In the genomic region with DNA sequence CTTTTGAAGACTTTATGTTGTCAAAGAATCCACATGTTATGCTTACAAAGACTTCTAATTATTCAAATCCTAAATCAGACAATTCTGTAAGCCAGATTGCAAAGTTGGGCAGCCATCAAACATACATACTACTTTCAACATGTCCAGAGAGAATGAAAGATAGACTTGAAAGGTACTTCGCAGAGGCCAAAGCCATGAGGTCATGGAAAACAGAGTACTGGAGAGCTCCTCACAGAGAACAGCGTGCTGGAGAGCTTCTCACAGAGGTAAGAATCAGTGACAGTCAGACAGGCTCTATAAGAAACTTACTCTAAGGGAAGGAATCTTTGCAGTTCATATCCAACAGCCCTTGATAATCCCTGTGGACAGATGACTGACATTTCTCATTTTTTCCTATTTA, we compare ENCODE assay signal across 12 cellular contexts.
DNase-seq lines count a peak whose midpoint lies in the region; ATAC-seq and TF ChIP-seq lines count a peak whose summit lies in the region.
"Had no signal": no experiment of that assay in that cellular context is flagged by ENCODE, and none has a peak within 500 bp of the region (broad histone marks: within the 10 kb centered on the region; RNA-seq: fewer than 3 reads in every experiment).

No MANE protein-coding gene starts in this region.

- no peak overlapping the region for H3K27ac ChIP-seq in mesenchymal stem cell (ENCODE audit: low read length, poor library complexity, severe bottlenecking)
- H3K27ac ChIP-seq: BLaER1 treated with 17β-estradiol and CSF1 and Interleukin-3, amounts not matched to agents 10 nM and 100 nM had no signal

- no peak overlapping the region for H4K91ac ChIP-seq in mesenchymal stem cell (ENCODE audit: low read length)

- no peaks in the 10 kb centered on the region for H3K4me1 Mint-ChIP-seq in activated CD4-positive, alpha-beta memory T cell treated with anti-CD3 and anti-CD28 coated beads, Interleukin-2, amount 10 ng/mL, durations not matched to agents 7 days and 5 days
- H3K4me1 Mint-ChIP-seq: CD4-positive, CD25-positive, alpha-beta regulatory T cell had no signal

- DNase-seq in left ventricle myocardium superior = no peak
- DNase-seq in Right ventricle myocardium superior = no peak
- DNase-seq in choroid plexus epithelial cell (ENCODE audit: low read depth) = peak; percentile 52
- DNase-seq in mesenchymal stem cell = peak; percentile 44
- no peak for DNase-seq in epidermal melanocyte (ENCODE audit: insufficient read length, low spot score)
- DNase-seq in activated CD4-positive, alpha-beta memory T cell treated with anti-CD3 and anti-CD28 coated beads, Interleukin-2, amount 10 ng/mL, durations not matched to agents 7 days and 5 days = no peak
- DNase-seq: ACHN; CD4-positive, CD25-positive, alpha-beta regulatory T cell; DMS53; GF-D8 had no signal

- H2BK5ac ChIP-seq in mesenchymal stem cell (ENCODE audit: low read depth, low read length, poor library complexity, severe bottlenecking) = no peak overlapping the region

- H3K4me3 ChIP-seq in choroid plexus epithelial cell (ENCODE audit: low read depth, low read length) (no peak overlapping the region), mesenchymal stem cell (ENCODE audit: insufficient read depth in 1 of 2, low read depth in 1 of 2, low read length in 2 of 2) (no peak overlapping the region)
- H3K4me3 ChIP-seq: BLaER1 treated with 17β-estradiol and CSF1 and Interleukin-3, amounts not matched to agents 10 nM and 100 nM had no signal

- CTCF ChIA-PET in activated CD4-positive, alpha-beta memory T cell treated with anti-CD3 and anti-CD28 coated beads, Interleukin-2, amount 10 ng/mL, durations not matched to agents 7 days and 5 days (lab: Charles Lee) = no interaction called here

- no peak overlapping the region for H3K27ac Mint-ChIP-seq in activated CD4-positive, alpha-beta memory T cell treated with anti-CD3 and anti-CD28 coated beads, Interleukin-2, amount 10 ng/mL, durations not matched to agents 7 days and 5 days
- H3K27ac Mint-ChIP-seq: CD4-positive, CD25-positive, alpha-beta regulatory T cell had no signal

- H2AFZ ChIP-seq in mesenchymal stem cell (ENCODE audit: low read depth, low read length) = no peak overlapping the region

- no peak overlapping the region for H2BK15ac ChIP-seq in mesenchymal stem cell (ENCODE audit: low read depth, poor library complexity, severe bottlenecking)

- H3K9me3 ChIP-seq in mesenchymal stem cell (ENCODE audit: control insufficient read depth, low read length) = no peaks in the 10 kb centered on the region

- no peaks in the 10 kb centered on the region for H3K36me3 Mint-ChIP-seq in activated CD4-positive, alpha-beta memory T cell treated with anti-CD3 and anti-CD28 coated beads, Interleukin-2, amount 10 ng/mL, durations not matched to agents 7 days and 5 days (ENCODE audit: low read depth)
- H3K36me3 Mint-ChIP-seq: CD4-positive, CD25-positive, alpha-beta regulatory T cell had no signal

- no peak overlapping the region for H3K4ac ChIP-seq in mesenchymal stem cell (ENCODE audit: low read depth in 1 of 2, low read length in 2 of 2)

- no peaks in the 10 kb centered on the region for H3K79me1 ChIP-seq in mesenchymal stem cell (replicated peaks; ENCODE audit: low read length, poor library complexity, severe bottlenecking)

- 57% methylated on average over 2 of the region's 2 CpGs for WGBS in mesenchymal stem cell

- H2AK5ac ChIP-seq in mesenchymal stem cell (ENCODE audit: low read length, severe bottlenecking) = no peak overlapping the region

- H3K9me3 Mint-ChIP-seq in activated CD4-positive, alpha-beta memory T cell treated with anti-CD3 and anti-CD28 coated beads, Interleukin-2, amount 10 ng/mL, durations not matched to agents 7 days and 5 days = no peaks in the 10 kb centered on the region

- H3K27me3 ChIP-seq in mesenchymal stem cell (ENCODE audit: control insufficient read depth in 1 of 2, insufficient read depth in 1 of 2, low read length in 2 of 2) = no peaks in the 10 kb centered on the region
- H3K27me3 ChIP-seq: BLaER1 treated with 17β-estradiol and CSF1 and Interleukin-3, amounts not matched to agents 10 nM and 100 nM had no signal

- H4K8ac ChIP-seq in mesenchymal stem cell (ENCODE audit: low read length) = no peak overlapping the region

- POLR2A ChIA-PET in activated CD4-positive, alpha-beta memory T cell treated with anti-CD3 and anti-CD28 coated beads, Interleukin-2, amount 10 ng/mL, durations not matched to agents 7 days and 5 days (lab: Charles Lee) = no interaction called here

- H3K18ac ChIP-seq in mesenchymal stem cell (ENCODE audit: low read depth in 1 of 2, low read length in 2 of 2) = no peak overlapping the region

- H2BK12ac ChIP-seq in mesenchymal stem cell (ENCODE audit: low read length in 2 of 2) = no peak overlapping the region

- peaks cover 2% of the 10 kb centered on the region for H3K4me1 ChIP-seq in mesenchymal stem cell (ENCODE audit: control insufficient read depth, insufficient read depth, low read depth, low read length)

- ATAC-seq in left ventricle myocardium superior (peak; percentile 49), Right ventricle myocardium superior (ENCODE audit: poor library complexity) (no peak), HG02798 (IDR thresholded peaks at IDR 0.05; ENCODE audit: poor library complexity, unreplicated experiment) (no peak)

- no peaks in the 10 kb centered on the region for H3K27me3 Mint-ChIP-seq in activated CD4-positive, alpha-beta memory T cell treated with anti-CD3 and anti-CD28 coated beads, Interleukin-2, amount 10 ng/mL, durations not matched to agents 7 days and 5 days
- H3K27me3 Mint-ChIP-seq: CD4-positive, CD25-positive, alpha-beta regulatory T cell had no signal

- no peak overlapping the region for H2BK120ac ChIP-seq in mesenchymal stem cell (ENCODE audit: low read depth, low read length)

- H3K36me3 ChIP-seq in mesenchymal stem cell (ENCODE audit: control insufficient read depth in 1 of 2, insufficient read depth in 2 of 2, low read depth in 1 of 2, low read length in 2 of 2) = no peaks in the 10 kb centered on the region
- H3K36me3 ChIP-seq: BLaER1 treated with 17β-estradiol and CSF1 and Interleukin-3, amounts not matched to agents 10 nM and 100 nM had no signal

- no peak overlapping the region for H3K14ac ChIP-seq in mesenchymal stem cell (ENCODE audit: low read length in 2 of 2)

- no peak overlapping the region for H3K4me3 Mint-ChIP-seq in activated CD4-positive, alpha-beta memory T cell treated with anti-CD3 and anti-CD28 coated beads, Interleukin-2, amount 10 ng/mL, durations not matched to agents 7 days and 5 days
- H3K4me3 Mint-ChIP-seq: CD4-positive, CD25-positive, alpha-beta regulatory T cell had no signal

- H3K4me2 ChIP-seq in mesenchymal stem cell (ENCODE audit: low read length, poor library complexity, severe bottlenecking) = no peak overlapping the region
- H3K4me2 ChIP-seq: BLaER1 treated with 17β-estradiol and CSF1 and Interleukin-3, amounts not matched to agents 10 nM and 100 nM had no signal

- intact Hi-C loops in left ventricle myocardium superior (cut with micrococcal nuclease) (no loop called here), Right ventricle myocardium superior (cut with DNase I) (no loop called here)

- TF ChIP-seq CTCF in choroid plexus epithelial cell (conservative IDR thresholded peaks at IDR 0.05; ENCODE audit: low read depth, low read length) = no peak

- no peak overlapping the region for H3K23ac ChIP-seq in mesenchymal stem cell (ENCODE audit: low read length in 2 of 2)

- H3K9ac ChIP-seq in mesenchymal stem cell (ENCODE audit: low read length) = no peak overlapping the region
- H3K9ac ChIP-seq: BLaER1 treated with 17β-estradiol and CSF1 and Interleukin-3, amounts not matched to agents 10 nM and 100 nM had no signal

Comparison
In these comparisons a context has a peak if more than half of its experiments do, and no peak if none do; other contexts are left out.
1. DNase-seq: peak in choroid plexus epithelial cell (single experiment) and mesenchymal stem cell (single experiment); none in left ventricle myocardium superior (single experiment), Right ventricle myocardium superior (single experiment), epidermal melanocyte (single experiment) and activated CD4-positive, alpha-beta memory T cell treated with anti-CD3 and anti-CD28 coated beads, Interleukin-2, amount 10 ng/mL, durations not matched to agents 7 days and 5 days (single experiment).